Comparison of ENCODE assay signal across 26 cellular contexts in the genomic region with DNA sequence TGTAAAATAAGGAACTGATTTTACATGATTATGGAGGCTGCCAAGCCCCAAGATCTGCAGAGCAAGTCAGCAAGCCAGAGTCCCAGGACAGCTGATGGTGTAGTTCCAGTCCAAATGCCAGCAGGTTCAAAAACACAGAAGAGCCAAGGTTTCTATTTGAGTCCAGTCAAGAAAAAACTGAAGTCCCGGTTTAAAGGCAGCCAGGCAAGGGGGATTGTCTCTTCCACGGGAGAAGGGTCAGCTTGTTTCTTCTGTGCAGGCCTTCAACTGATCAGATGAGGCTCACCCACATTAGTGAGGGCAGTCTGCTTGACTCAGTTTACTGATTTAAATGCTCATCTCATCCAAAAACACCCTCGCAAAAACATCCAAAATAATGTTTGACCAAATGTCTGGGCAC.
"Had no signal": no experiment of that assay in that cellular context is flagged by ENCODE, and none has a peak within 500 bp of the region (broad histone marks: within the 10 kb centered on the region; RNA-seq: fewer than 3 reads in every experiment).

No MANE protein-coding gene starts in this region.

- H3K27me3 ChIP-seq: breast epithelium had no signal

- H3K27me3 Mint-ChIP-seq: activated CD4-positive, alpha-beta memory T cell treated with anti-CD3 and anti-CD28 coated beads for 36 hours; activated CD4-positive, alpha-beta T cell treated with anti-CD3 and anti-CD28 coated beads, Interleukin-2, amount 10 ng/mL, durations not matched to agents 7 days and 5 days; activated naive CD4-positive, alpha-beta T cell treated with anti-CD3 and anti-CD28 coated beads, Interleukin-2, amount 50 U/mL, for 24 hours; activated T-helper 17 cell treated with anti-CD3 and anti-CD28 coated beads, Interleukin-2, amount 50 U/mL, for 72 hours had no signal

- H3K4me3 Mint-ChIP-seq: activated CD4-positive, alpha-beta memory T cell treated with anti-CD3 and anti-CD28 coated beads for 36 hours; activated CD4-positive, alpha-beta T cell treated with anti-CD3 and anti-CD28 coated beads, Interleukin-2, amount 10 ng/mL, durations not matched to agents 7 days and 5 days; activated naive CD4-positive, alpha-beta T cell treated with anti-CD3 and anti-CD28 coated beads, Interleukin-2, amount 50 U/mL, for 24 hours; activated T-helper 17 cell treated with anti-CD3 and anti-CD28 coated beads, Interleukin-2, amount 50 U/mL, for 72 hours had no signal

- H3K9ac ChIP-seq: SK-N-SH had no signal

- H3K4me1 ChIP-seq: breast epithelium had no signal

- H3K9me3 Mint-ChIP-seq: activated naive CD4-positive, alpha-beta T cell treated with anti-CD3 and anti-CD28 coated beads, Interleukin-2, amount 50 U/mL, for 24 hours had no signal

- H3K4me2 ChIP-seq: SK-N-SH had no signal

- DNase-seq: activated CD4-positive, alpha-beta memory T cell treated with anti-CD3 and anti-CD28 coated beads for 36 hours; activated CD4-positive, alpha-beta T cell treated with anti-CD3 and anti-CD28 coated beads, Interleukin-2, amount 10 ng/mL, durations not matched to agents 7 days and 5 days; activated CD4-positive, CD25-positive, alpha-beta regulatory T cell; activated T-cell treated with anti-CD3 and anti-CD28 coated beads for 4 hours; activated T-cell treated with anti-CD3 and anti-CD28 coated beads, Interleukin-2, amount 50 U/mL, for 48 hours; aorta; central memory CD4-positive, alpha-beta T cell; Kasumi-1; KBM-7; NCI-H1105 treated with DMSO at 0.1 percent for 48 hours; NCI-H1436 treated with DMSO at 0.1 percent for 48 hours; NCI-H187; NCI-H2081; NCI-H510A treated with DMSO at 0.1 percent for 48 hours; NCI-H69; NK-92 treated with Interleukin-12 subunit alpha and Interleukin-12 subunit beta, amount 100 ng/mL, for 24 hours; OCI-M1; RPMI8226; SK-N-SH; T-helper 1 cell had no signal

- H3K27ac Mint-ChIP-seq: activated CD4-positive, alpha-beta memory T cell treated with anti-CD3 and anti-CD28 coated beads for 36 hours; activated CD4-positive, alpha-beta T cell treated with anti-CD3 and anti-CD28 coated beads, Interleukin-2, amount 10 ng/mL, durations not matched to agents 7 days and 5 days; activated naive CD4-positive, alpha-beta T cell treated with anti-CD3 and anti-CD28 coated beads, Interleukin-2, amount 50 U/mL, for 24 hours; activated T-helper 17 cell treated with anti-CD3 and anti-CD28 coated beads, Interleukin-2, amount 50 U/mL, for 72 hours had no signal

- H3K27ac ChIP-seq: breast epithelium, VCaP had no signal

- H3K4me1 Mint-ChIP-seq: activated CD4-positive, alpha-beta T cell treated with anti-CD3 and anti-CD28 coated beads, Interleukin-2, amount 10 ng/mL, durations not matched to agents 7 days and 5 days; activated naive CD4-positive, alpha-beta T cell treated with anti-CD3 and anti-CD28 coated beads, Interleukin-2, amount 50 U/mL, for 24 hours had no signal

- ATAC-seq: activated T-helper 17 cell treated with anti-CD3 and anti-CD28 coated beads, Interleukin-2, amount 50 U/mL, for 72 hours; Panc1; Right ventricle myocardium inferior had no signal

- H3K9me3 ChIP-seq: SK-N-SH had no signal

- H3K36me3 ChIP-seq: breast epithelium had no signal

- H3K4me3 ChIP-seq: breast epithelium had no signal
